8 cellular contexts compared by ENCODE assay signal in the genomic region with DNA sequence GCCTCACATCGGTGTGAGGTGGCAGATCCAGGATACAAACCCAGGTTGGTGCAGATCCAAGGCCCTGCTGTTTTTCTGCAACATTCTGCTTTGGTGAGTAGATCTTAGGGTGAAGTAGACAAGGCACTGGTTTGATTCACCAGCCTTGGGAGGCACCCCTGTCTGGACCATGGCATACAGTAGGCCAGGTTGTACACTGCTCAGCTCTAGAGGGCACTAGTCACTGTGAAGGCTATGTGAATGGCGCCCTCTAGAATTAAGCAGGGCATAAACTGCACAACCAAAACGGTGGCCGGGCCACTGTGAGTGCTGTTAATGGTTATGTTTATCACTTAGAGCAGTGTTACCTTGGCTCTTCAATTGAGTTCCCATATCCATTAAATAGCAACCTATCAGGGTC.
DNase-seq lines count a peak whose midpoint lies in the region; ATAC-seq, FAIRE-seq and TF ChIP-seq lines count a peak whose summit lies in the region.

No MANE protein-coding gene starts in this region.

- ATAC-seq in GM12878 (peak; percentile 90), GM19035 (IDR thresholded peaks at IDR 0.05; ENCODE audit: unreplicated experiment) (no peak), HG02759 (IDR thresholded peaks at IDR 0.05; ENCODE audit: unreplicated experiment) (no peak)
- peak; percentile 50 to 51 for ATAC-seq in naive thymus-derived CD8-positive, alpha-beta T cell

- H3K4me3 Mint-ChIP-seq in naive thymus-derived CD8-positive, alpha-beta T cell: no peak overlapping the region

- no peaks in the 10 kb centered on the region for H3K9me3 Mint-ChIP-seq in naive thymus-derived CD8-positive, alpha-beta T cell

- no peak for TF ChIP-seq EP300 in GM12878 (IDR thresholded peaks at IDR 0.05; ENCODE audit: borderline replicate concordance in 1 of 2, control insufficient read depth in 1 of 2, low read depth in 2 of 2, low read length in 2 of 2)

- peak overlapping the region in 2 of 10 donors; percentile 5 to 33 for H3K27ac Mint-ChIP-seq in naive thymus-derived CD8-positive, alpha-beta T cell

- H3K27ac ChIP-seq in C4-2B (no peak overlapping the region), GM12878 (ENCODE audit: control insufficient read depth, insufficient read depth) (no peak overlapping the region)

- no peaks in the 10 kb centered on the region for H3K79me2 ChIP-seq in GM12878 (ENCODE audit: control insufficient read depth, insufficient read depth, low read length)

- no peak for FAIRE-seq in GM12878 (lab: Jason Lieb, UNC)

- peaks cover 0 to 2% (median 1%) of the 10 kb centered on the region in 3 donors for H3K36me3 Mint-ChIP-seq in naive thymus-derived CD8-positive, alpha-beta T cell

- POLR2A ChIA-PET in GM12878 (lab: Charles Lee): no interaction called here
- POLR2A ChIA-PET in naive thymus-derived CD8-positive, alpha-beta T cell (lab: Charles Lee): interaction anchor here (1.8 kb wide), 1 partner anchor 85 kb away, joined by 4 read pairs; no protein-coding TSS in a partner anchor

- intact Hi-C loops in GM12878 (cut with micrococcal nuclease; ENCODE audit: unreplicated experiment): no loop called here

- H3K4me1 ChIP-seq in GM12878 (ENCODE audit: control insufficient read depth, insufficient read depth, low read length): no peaks in the 10 kb centered on the region

- RAD21 ChIA-PET in GM12878 (lab: Charles Lee; ENCODE audit: unreplicated experiment): interaction anchor here (1.0 to 1.3 kb wide), 2 partner anchors 207 to 274 kb away, joined by 3 to 5 read pairs; no protein-coding TSS in a partner anchor

- 22% methylated on average over 4 of the region's 4 CpGs for WGBS in GM12878 (ENCODE audit: insufficient coverage, insufficient replicate concordance, low lambda C conversion rate, missing lambda C conversion rate)

- no TSS peak for BruUV-seq in GM12878 (replicated peaks; lab: Mats Ljungman, UMichigan)

- no peak overlapping the region for H3K4me3 ChIP-seq in GM12878

- H3K4me2 ChIP-seq in GM12878 (ENCODE audit: control insufficient read depth, insufficient read depth): no peak overlapping the region

- peak; percentile 74 for TF ChIP-seq CTCF in C4-2B (conservative IDR thresholded peaks at IDR 0.05)
- TF ChIP-seq CTCF in GM13977 (IDR thresholded peaks at IDR 0.05; ENCODE audit: extremely low read depth, insufficient read depth, missing control alignments): peak; percentile 56
- peak; percentile 38 to 62 (median 52); a peak in 5 of 6 replicates for TF ChIP-seq CTCF in GM12878 (IDR thresholded peaks at IDR 0.05 in 2 of 3, conservative IDR thresholded peaks at IDR 0.05 in 1 of 3; ENCODE audit: control insufficient read depth in 2 of 3, extremely low read depth in 1 of 3, insufficient read depth in 1 of 3, low read depth in 3 of 3, low read length in 3 of 3)

- SMC1A ChIA-PET in GM12878 (lab: Charles Lee; ENCODE audit: uncharacterized antibody, unreplicated experiment): interaction anchor here (1.0 kb wide), 1 partner anchor 273 kb away, joined by 4 read pairs; no protein-coding TSS in a partner anchor

- in situ Hi-C loops in GM13977 (cut with MboI; ENCODE audit: low pct_unique_long_range_greater_than_20kb, low sequenced_read_pairs, unreplicated experiment) (loop anchor here (25.0 kb wide), 1 partner anchor 268 kb away; no protein-coding TSS in a partner anchor), GM12878 (cut with MboI) (loop anchor here (5.0 kb wide), 1 partner anchor 268 kb away; no protein-coding TSS in a partner anchor)

- CTCF ChIA-PET in GM12878 (lab: Yijun Ruan, JAX): interaction anchor here (0.8 to 12.6 kb wide), 5 partner anchors 20 to 273 kb away, joined by 3 to 188 read pairs (median 4); no protein-coding TSS in a partner anchor

- no peaks in the 10 kb centered on the region for H4K20me1 ChIP-seq in GM12878 (ENCODE audit: control insufficient read depth, insufficient read depth)

- no peaks in the 10 kb centered on the region for H3K9me3 ChIP-seq in GM12878 (replicated peaks; ENCODE audit: control insufficient read depth, insufficient read depth, low read length)

- H3K9ac ChIP-seq in GM12878 (ENCODE audit: control insufficient read depth, insufficient read depth, low read length): no peak overlapping the region

- no peaks in the 10 kb centered on the region for H3K36me3 ChIP-seq in GM12878 (ENCODE audit: control insufficient read depth in 2 of 2, insufficient read depth in 2 of 2, low read length in 1 of 2)

- no peaks in the 10 kb centered on the region for H3K27me3 Mint-ChIP-seq in naive thymus-derived CD8-positive, alpha-beta T cell

- TF ChIP-seq RAD21 in GM12878 (IDR thresholded peaks at IDR 0.05; ENCODE audit: insufficient read depth, low read depth, low read length): peak; percentile 44

- H3K27me3 ChIP-seq in GM12878 (replicated peaks in 1 of 2; ENCODE audit: control insufficient read depth in 2 of 2, insufficient read depth in 2 of 2, low read length in 1 of 2): no peaks in the 10 kb centered on the region; a peak in 1 of 4 replicates

- H2AFZ ChIP-seq in GM12878 (ENCODE audit: control insufficient read depth, low read depth, low read length): no peak overlapping the region

- H3K4me1 Mint-ChIP-seq in naive thymus-derived CD8-positive, alpha-beta T cell: peaks cover 20 to 40% (median 29%) of the 10 kb centered on the region in 4 donors

- TF ChIP-seq POLR2A in GM12878 (IDR thresholded peaks at IDR 0.05; ENCODE audit: low read depth, low read length): no peak

- DNase-seq in GM13977 (ENCODE audit: low spot score): peak; percentile 19
- DNase-seq in NCI-H748 treated with DMSO at 0.1 percent for 48 hours (lab: John Stamatoyannopoulos, UW): peak; percentile 23
- no peak for DNase-seq in GM12878 (ENCODE audit: low read depth, low spot score)
- DNase-seq in naive thymus-derived CD8-positive, alpha-beta T cell: peak in 2 of 10 donors; percentile 10
- DNase-seq in central memory CD4-positive, alpha-beta T cell: no peak

TF ChIP-seq in GM12878, 131 proteins besides CTCF, POLR2A, EP300 and RAD21:
- TF ChIP-seq SMC3 (IDR thresholded peaks at IDR 0.05; ENCODE audit: borderline replicate concordance, low read length) (peak; percentile 13; the same call in 1 of the 2 replicates), POU2F2 (IDR thresholded peaks at IDR 0.05; ENCODE audit: borderline replicate concordance, low read depth, low read length) (no peak), FOXK2 (IDR thresholded peaks at IDR 0.05) (no peak), TCF3 (IDR thresholded peaks at IDR 0.05; ENCODE audit: borderline replicate concordance, insufficient read depth, low read depth, low read length) (no peak), PAX8 (IDR thresholded peaks at IDR 0.05) (no peak), BRCA1 (IDR thresholded peaks at IDR 0.05; ENCODE audit: low read depth, low read length) (no peak), STAT1 (conservative IDR thresholded peaks at IDR 0.05) (no peak)
- TF ChIP-seq, protein P1, sequence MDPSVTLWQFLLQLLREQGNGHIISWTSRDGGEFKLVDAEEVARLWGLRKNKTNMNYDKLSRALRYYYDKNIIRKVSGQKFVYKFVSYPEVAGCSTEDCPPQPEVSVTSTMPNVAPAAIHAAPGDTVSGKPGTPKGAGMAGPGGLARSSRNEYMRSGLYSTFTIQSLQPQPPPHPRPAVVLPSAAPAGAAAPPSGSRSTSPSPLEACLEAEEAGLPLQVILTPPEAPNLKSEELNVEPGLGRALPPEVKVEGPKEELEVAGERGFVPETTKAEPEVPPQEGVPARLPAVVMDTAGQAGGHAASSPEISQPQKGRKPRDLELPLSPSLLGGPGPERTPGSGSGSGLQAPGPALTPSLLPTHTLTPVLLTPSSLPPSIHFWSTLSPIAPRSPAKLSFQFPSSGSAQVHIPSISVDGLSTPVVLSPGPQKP (IDR thresholded peaks at IDR 0.05; ENCODE audit: low read depth, low read length): no peak

Comparison
In these comparisons a context has a peak if more than half of its experiments do, and no peak if none do; other contexts are left out.
1. DNase-seq: peak in GM13977 (single experiment) and NCI-H748 treated with DMSO at 0.1 percent for 48 hours (single experiment); none in GM12878 (single experiment) and central memory CD4-positive, alpha-beta T cell (single experiment).
2. ATAC-seq: peak in GM12878 (single experiment) and naive thymus-derived CD8-positive, alpha-beta T cell (2 of 2); none in GM19035 (single experiment) and HG02759 (single experiment).
3. Peak in every context shown above with its lines, with median percentiles within 50 percentile points of each other: CTCF ChIP-seq.